In the genomic region with DNA sequence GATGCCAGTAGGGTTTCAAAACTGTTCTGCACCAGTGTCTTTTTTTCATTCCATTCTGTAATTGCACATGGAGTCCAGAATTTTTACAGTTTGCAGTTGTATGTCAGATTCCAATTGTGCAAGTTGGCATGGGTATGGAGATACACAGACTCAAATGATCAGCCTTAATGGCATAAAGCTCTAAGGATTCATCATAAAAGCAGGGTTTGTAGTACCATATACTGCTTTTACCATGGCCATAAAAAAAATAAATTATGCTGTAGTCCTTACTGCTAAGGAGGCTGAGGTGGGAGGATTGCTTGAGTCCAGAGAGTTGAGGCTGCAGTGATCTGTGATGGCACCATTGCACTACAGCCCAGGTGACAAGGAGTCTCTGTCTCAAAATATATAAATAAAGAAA, we compare ENCODE assay signal across 26 cellular contexts. TPM values are rescaled to one million over a fixed set of nuclear protein-coding genes. Genes with fewer than 3 reads are reported as not detected.
DNase-seq lines count a peak whose midpoint lies in the region; ATAC-seq and TF ChIP-seq lines count a peak whose summit lies in the region.
"Had no signal": no experiment of that assay in that cellular context is flagged by ENCODE, and none has a peak within 500 bp of the region (broad histone marks: within the 10 kb centered on the region; RNA-seq: fewer than 3 reads in every experiment).

No MANE protein-coding gene starts in this region.

- H3K27ac ChIP-seq in right cardiac atrium (ENCODE audit: low read length) (peak overlapping the region; percentile 42), PC-9 (peak overlapping the region; percentile 28; the same call in 1 of the 2 replicates), ovary (no peak overlapping the region)
- H3K27ac ChIP-seq: BLaER1 had no signal

- intact Hi-C loops in right cardiac atrium (cut with DNase I) (no loop called here), Right ventricle myocardium inferior (cut with DNase I) (loop anchor here (10.0 kb wide), 1 partner anchor 948 kb away; a partner anchor contains a TSS), PC-9 (cut with micrococcal nuclease; ENCODE audit: unreplicated experiment) (loop anchor here (10.0 kb wide), 1 partner anchor 752 kb away; a partner anchor contains a TSS), mucosa of descending colon (cut with DNase I, micrococcal nuclease) (no loop called here), ovary (cut with DNase I) (no loop called here)

- H3K36me3 ChIP-seq in PC-9 (ENCODE audit: low read depth) = no peaks in the 10 kb centered on the region
- no peaks in the 10 kb centered on the region for H3K36me3 ChIP-seq in mucosa of descending colon (ENCODE audit: low read depth)
- H3K36me3 ChIP-seq in ovary = no peaks in the 10 kb centered on the region
- H3K36me3 ChIP-seq: BE2C, BLaER1 had no signal

- no peaks in the 10 kb centered on the region for H3K27me3 ChIP-seq in right cardiac atrium (ENCODE audit: control insufficient read depth, insufficient read depth)
- H3K27me3 ChIP-seq in PC-9 (ENCODE audit: insufficient read depth, low read depth) = no peaks in the 10 kb centered on the region
- no peaks in the 10 kb centered on the region for H3K27me3 ChIP-seq in ovary
- H3K27me3 ChIP-seq: BE2C, BLaER1 had no signal

- no peak overlapping the region for H2AFZ ChIP-seq in PC-9

- no peak overlapping the region for H3K4me3 ChIP-seq in right cardiac atrium (ENCODE audit: low read length)
- H3K4me3 ChIP-seq in PC-9 = no peak overlapping the region
- H3K4me3 ChIP-seq in mucosa of descending colon = no peak overlapping the region
- no peak overlapping the region for H3K4me3 ChIP-seq in ovary
- H3K4me3 ChIP-seq: BLaER1, GM12878 had no signal

- H3K4me1 ChIP-seq in right cardiac atrium (ENCODE audit: control insufficient read depth, insufficient read depth, low read length) (no peaks in the 10 kb centered on the region), PC-9 (replicated peaks; ENCODE audit: insufficient read depth) (peaks cover 19% of the 10 kb centered on the region), mucosa of descending colon (ENCODE audit: low read depth) (no peaks in the 10 kb centered on the region), ovary (ENCODE audit: insufficient read depth) (no peaks in the 10 kb centered on the region)
- H3K4me1 ChIP-seq: BE2C, BLaER1 had no signal

- TSS peak; percentile 77 for BruUV-seq in PC-9 (replicated peaks; lab: Mats Ljungman, UMichigan)

- H3F3A ChIP-seq in PC-9 (ENCODE audit: insufficient read depth, low read depth) = peaks cover 4% of the 10 kb centered on the region; the same call in 1 of the 2 replicates

- no peaks in the 10 kb centered on the region for H3K9me2 ChIP-seq in PC-9 (ENCODE audit: insufficient read depth)

- TF ChIP-seq EP300 in ovary (IDR thresholded peaks at IDR 0.05) = no peak

- TF ChIP-seq POLR2A in ovary (IDR thresholded peaks at IDR 0.05) = no peak

- TF ChIP-seq CTCF in PC-9 (conservative IDR thresholded peaks at IDR 0.05) (no peak), mucosa of descending colon (IDR thresholded peaks at IDR 0.05) (no peak), ovary (IDR thresholded peaks at IDR 0.05) (no peak)

- H3K4me2 ChIP-seq in PC-9 = no peak overlapping the region
- H3K4me2 ChIP-seq: BLaER1 had no signal

- H3K9me3 ChIP-seq in right cardiac atrium (ENCODE audit: control insufficient read depth, low read length) (no peaks in the 10 kb centered on the region), PC-9 (ENCODE audit: insufficient read depth, low read depth) (no peaks in the 10 kb centered on the region), mucosa of descending colon (no peaks in the 10 kb centered on the region), ovary (no peaks in the 10 kb centered on the region)
- H3K9me3 ChIP-seq: BE2C, BLaER1 had no signal

- no peak for DNase-seq in right cardiac atrium
- no peak for DNase-seq in Right ventricle myocardium inferior (ENCODE audit: missing footprints)
- DNase-seq in PC-9 = no peak
- DNase-seq in mucosa of descending colon = no peak
- DNase-seq in ecto neural progenitor cell (ENCODE audit: low spot score) = no peak
- no peak for DNase-seq in hippocampal formation (lab: John Stamatoyannopoulos, UW)
- no peak for DNase-seq in ovary
- DNase-seq: 8988T; ACHN; BE2C; C1 segment of cervical spinal cord; CD4-positive, alpha-beta memory T cell; CD4-positive, CD25-positive, alpha-beta regulatory T cell; CD8-positive, alpha-beta memory T cell; COR-L47; DMS 273 treated with DMSO at 0.1 percent for 48 hours; DMS153; DMS53; DMS79; DND-41; EL; GDM1 had no signal

- H3K79me2 ChIP-seq in PC-9 (ENCODE audit: low read depth) = no peaks in the 10 kb centered on the region

- H4K20me1 ChIP-seq in PC-9 (ENCODE audit: insufficient read depth) = no peaks in the 10 kb centered on the region
- H4K20me1 ChIP-seq: BLaER1 had no signal

- POLR2A ChIA-PET in PC-9 (lab: Charles Lee; ENCODE audit: unreplicated experiment) = no interaction called here

- CTCF ChIA-PET in PC-9 (lab: Charles Lee) = no interaction called here

- ATAC-seq in right cardiac atrium (no peak), Right ventricle myocardium inferior (no peak), mucosa of descending colon (peak; percentile 72)
- ATAC-seq: GM12878 had no signal

RNA-seq across cellular contexts. Expression of a gene that starts 10.3 kb away (rescaled TPM):
- total RNA-seq in right cardiac atrium (10 to 100 TPM in 1 of 4 donors, 1 to 10 TPM in 3; 3.2 to 10.9 (median 3.5) TPM), Right ventricle myocardium inferior (7.9 TPM), PC-9 (2021) (54.4 and 72.5 TPM in 2 replicates), mucosa of descending colon (10 to 100 TPM; 22.7 to 47.2 (median 34.7) TPM), ovary (1 to 10 TPM; 1.7 to 6.1 (median 4.7) TPM)
- polyA plus RNA-seq in right cardiac atrium (13.4 TPM), ovary (10 to 100 TPM in 1 of 2 donors, 1 to 10 TPM in 1; 2.8 to 13.2 TPM)
- total RNA-seq: CD4-positive, alpha-beta memory T cell; CD4-positive, CD25-positive, alpha-beta regulatory T cell; CD8-positive, alpha-beta memory T cell; G401 had no signal
- polyA plus RNA-seq: CD4-positive, alpha-beta memory T cell; CD4-positive, CD25-positive, alpha-beta regulatory T cell; CD8-positive, alpha-beta memory T cell had no signal

RNA-seq across cellular contexts. Expression of a gene that starts 48.9 kb away (rescaled TPM):
- 10 to 100 TPM; 25.9 to 33.0 (median 31.5) TPM for total RNA-seq in right cardiac atrium
- polyA plus RNA-seq in right cardiac atrium = 26.3 TPM
- total RNA-seq in Right ventricle myocardium inferior = 27.4 TPM
- total RNA-seq in PC-9 (2021) = 23.1 and 32.2 TPM in 2 replicates
- total RNA-seq in mucosa of descending colon = 10 to 100 TPM; 26.7 to 41.8 (median 35.6) TPM
- total RNA-seq in ovary = 10 to 100 TPM; 12.8 to 26.9 (median 23.6) TPM
- polyA plus RNA-seq in ovary = 10 to 100 TPM; 17.4 to 80.2 TPM
- total RNA-seq: A673; CD4-positive, alpha-beta memory T cell; CD4-positive, CD25-positive, alpha-beta regulatory T cell; CD8-positive, alpha-beta memory T cell; G401 had no signal
- polyA plus RNA-seq: CD4-positive, CD25-positive, alpha-beta regulatory T cell; CD8-positive, alpha-beta memory T cell had no signal

Comparison
In these comparisons a context has a peak if more than half of its experiments do, and no peak if none do; other contexts are left out.
1. intact Hi-C loops: an anchor here in Right ventricle myocardium inferior (10.0 kb wide) and PC-9 (10.0 kb wide); none called in right cardiac atrium, mucosa of descending colon and ovary.
2. H3K27ac ChIP-seq: peak in right cardiac atrium (single experiment) and PC-9 (single experiment); none in ovary (0 of 2).